Comparison of ENCODE assay signal across 18 cellular contexts in genomic region chr1:206826409-206826808, GRCh38. TPM values are rescaled to one million over a fixed set of nuclear protein-coding genes. Genes with fewer than 3 reads are reported as not detected.
DNase-seq lines count a peak whose midpoint lies in the region; ATAC-seq, FAIRE-seq and TF ChIP-seq lines count a peak whose summit lies in the region.
"Had no signal": no experiment of that assay in that cellular context is flagged by ENCODE, and none has a peak within 500 bp of the region (broad histone marks: within the 10 kb centered on the region; RNA-seq: fewer than 3 reads in every experiment).

No MANE protein-coding gene starts in this region.

- H3K9ac ChIP-seq in keratinocyte (ENCODE audit: control insufficient read depth, extremely low read depth, insufficient read depth, low read length), result no peak overlapping the region

- no peaks in the 10 kb centered on the region for H3K79me2 ChIP-seq in keratinocyte (ENCODE audit: control insufficient read depth, insufficient read depth, low read length)

- H3K27ac ChIP-seq in RWPE2 (ENCODE audit: poor library complexity, severe bottlenecking) (no peak overlapping the region), keratinocyte (ENCODE audit: control insufficient read depth, insufficient read depth, low read length) (no peak overlapping the region), gastrocnemius medialis (no peak overlapping the region), substantia nigra (ENCODE audit: low read depth, low read length, poor library complexity, severe bottlenecking) (no peak overlapping the region)

- H2AFZ ChIP-seq in keratinocyte (ENCODE audit: control insufficient read depth, low read length), result no peak overlapping the region

- H3K27me3 ChIP-seq in RWPE2 (ENCODE audit: insufficient read depth, poor library complexity, severe bottlenecking) (no peaks in the 10 kb centered on the region), keratinocyte (ENCODE audit: control insufficient read depth, extremely low read depth, insufficient read depth, low read length) (no peaks in the 10 kb centered on the region), gastrocnemius medialis (no peaks in the 10 kb centered on the region)

- ATAC-seq in RWPE2 (ENCODE audit: low read depth), result peak; percentile 73
- ATAC-seq in gastrocnemius medialis, result no peak
- ATAC-seq: activated CD4-positive, CD25-positive, alpha-beta regulatory T cell treated with anti-CD3 and anti-CD28 coated beads, Interleukin-2, amount 50 U/mL, for 24 hours; right cardiac atrium; stimulated activated naive CD8-positive, alpha-beta T cell treated with anti-CD3 and anti-CD28 coated beads, Interleukin-15, Interleukin-2, amounts not matched to agents 100 U/mL and 50 U/mL, for 24 hours had no signal

- dilution Hi-C loops in keratinocyte (cut with MboI; ENCODE audit: extremely low pct_ligation_motif_present, low sequenced_read_pairs), result no loop called here

- intact Hi-C loops in gastrocnemius medialis (cut with DNase I; ENCODE audit: low total_unique reads), result no loop called here

- H3K36me3 ChIP-seq in RWPE2 (ENCODE audit: low read depth) (no peaks in the 10 kb centered on the region), keratinocyte (ENCODE audit: control insufficient read depth in 2 of 2, extremely low read depth in 1 of 2, insufficient read depth in 2 of 2, low read length in 2 of 2) (no peaks in the 10 kb centered on the region), gastrocnemius medialis (no peaks in the 10 kb centered on the region)

- TF ChIP-seq CTCF in RWPE2 (IDR thresholded peaks at IDR 0.05; ENCODE audit: poor library complexity, severe bottlenecking) (no peak), keratinocyte (optimal IDR thresholded peaks at IDR 0.05 in 1 of 3, IDR thresholded peaks at IDR 0.05 in 1 of 3, conservative IDR thresholded peaks at IDR 0.05 in 1 of 3; ENCODE audit: extremely low read depth in 1 of 3, insufficient read depth in 2 of 3, low read length in 3 of 3) (no peak), gastrocnemius medialis (IDR thresholded peaks at IDR 0.05 in 4 of 5, conservative IDR thresholded peaks at IDR 0.05 in 1 of 5) (no peak)

- no peaks in the 10 kb centered on the region for H3K9me1 ChIP-seq in keratinocyte (ENCODE audit: control insufficient read depth, extremely low read depth, insufficient read depth, low read length)

- peaks cover 11% of the 10 kb centered on the region for H3K4me1 ChIP-seq in RWPE2 (ENCODE audit: insufficient read depth, poor library complexity, severe bottlenecking)
- H3K4me1 ChIP-seq in keratinocyte (ENCODE audit: control insufficient read depth, extremely low read depth, insufficient read depth, low read length), result peaks cover 15% of the 10 kb centered on the region
- H3K4me1 ChIP-seq in gastrocnemius medialis, result peaks cover 0 to 3% of the 10 kb centered on the region in 2 donors

- H4K20me1 ChIP-seq in keratinocyte (ENCODE audit: control insufficient read depth, extremely low read depth, insufficient read depth, low read length), result no peaks in the 10 kb centered on the region

- H3K9me3 ChIP-seq in RWPE2 (ENCODE audit: severe bottlenecking) (no peaks in the 10 kb centered on the region), keratinocyte (ENCODE audit: control insufficient read depth, low read depth, low read length) (no peaks in the 10 kb centered on the region), gastrocnemius medialis (no peaks in the 10 kb centered on the region)

- H3K4me2 ChIP-seq in keratinocyte (ENCODE audit: control insufficient read depth, extremely low read depth, insufficient read depth, low read depth, low read length), result peak overlapping the region; percentile 11

- in situ Hi-C loops in gastrocnemius medialis (cut with MboI; ENCODE audit: low sequenced_read_pairs in 4 of 4), result no loop called here

- peak; percentile 23 for FAIRE-seq in HTR-8/SVneo (lab: Jason Lieb, UNC)
- FAIRE-seq in keratinocyte (lab: Jason Lieb, UNC), result peak; percentile 46
- FAIRE-seq: kidney had no signal

- no peak overlapping the region for H3K4me3 ChIP-seq in RWPE2 (ENCODE audit: severe bottlenecking)
- H3K4me3 ChIP-seq in keratinocyte (ENCODE audit: control insufficient read depth in 2 of 3, extremely low read depth in 1 of 3, insufficient read depth in 2 of 3, low read depth in 1 of 3, low read length in 3 of 3), result no peak overlapping the region
- no peak overlapping the region for H3K4me3 ChIP-seq in gastrocnemius medialis

- DNase-seq in DMS153 (lab: John Stamatoyannopoulos, UW) (peak; percentile 91), HTR-8/SVneo (ENCODE audit: insufficient read length, low spot score) (peak; percentile 81), RWPE2 (ENCODE audit: low spot score) (no peak), keratinocyte (ENCODE audit: low read depth, low spot score) (peak; percentile 26), UCSD-AML1 (lab: John Stamatoyannopoulos, UW; ENCODE audit: unreplicated experiment) (no peak), gastrocnemius medialis (no peak), substantia nigra (lab: John Stamatoyannopoulos, UW) (no peak), SIG-M5 treated with dmso at 0.1 percent for 504 hours (lab: John Stamatoyannopoulos, UW; ENCODE audit: unreplicated experiment) (no peak)
- DNase-seq: activated T-cell treated with anti-CD3 and anti-CD28 coated beads for 4 hours; amniotic stem cell; CD4-positive, CD25-positive, alpha-beta regulatory T cell; glutamatergic neuron; Karpas-422; kidney; NCI-H524 treated with DMSO at 0.1 percent for 48 hours; right cardiac atrium; stimulated activated naive CD8-positive, alpha-beta T cell treated with anti-CD3 and anti-CD28 coated beads, Interleukin-15, Interleukin-2, amounts not matched to agents 100 U/mL and 50 U/mL, for 24 hours had no signal

- TF ChIP-seq POLR2A in gastrocnemius medialis (IDR thresholded peaks at IDR 0.05), result no peak

RNA-seq across cellular contexts. Expression of gene IL20, which starts 39.0 kb away (rescaled TPM):
- 0.67 to 5.6 TPM (median 4.7 TPM) in 3 replicates for polyA plus RNA-seq in keratinocyte
- 3.1 TPM for polyA plus RNA-seq in keratinocyte (2011; ENCODE audit: low read depth)
- polyA plus RNA-seq in keratinocyte (2011; cell fraction: cytosol; rRNA removed), result 1.2 and 3.1 TPM in 2 replicates
- polyA plus RNA-seq in keratinocyte (2011; cell fraction: nucleus; rRNA removed), result 8.0 and 9.2 TPM in 2 replicates
- 0.45 and 4.9 TPM in 2 replicates for polyA plus RNA-seq in keratinocyte (2012; ENCODE audit: low replicate concordance)
- polyA minus RNA-seq in keratinocyte, result 0.36 to 2.4 TPM (median 2.1 TPM) in 3 replicates
- polyA minus RNA-seq in keratinocyte (2011; cell fraction: cytosol; rRNA and poly(A)+ RNA removed), result 1.7 TPM
- polyA minus RNA-seq in keratinocyte (2011; cell fraction: nucleus; rRNA and poly(A)+ RNA removed), result 2.9 and 3.0 TPM in 2 replicates
- total RNA-seq in gastrocnemius medialis, result not detected
- total RNA-seq: CD4-positive, CD25-positive, alpha-beta regulatory T cell; kidney; right cardiac atrium had no signal
- polyA plus RNA-seq: CD4-positive, CD25-positive, alpha-beta regulatory T cell; right cardiac atrium had no signal

RNA-seq across cellular contexts. Expression of gene IL10, which starts 54.1 kb away (rescaled TPM):
- not detected in 3 replicates for polyA plus RNA-seq in keratinocyte
- polyA plus RNA-seq in keratinocyte (2011; ENCODE audit: low read depth), result not detected
- not detected in 2 replicates for polyA plus RNA-seq in keratinocyte (2011; cell fraction: cytosol; rRNA removed)
- polyA plus RNA-seq in keratinocyte (2011; cell fraction: nucleus; rRNA removed), result not detected in 2 replicates
- not detected in 2 replicates for polyA plus RNA-seq in keratinocyte (2012; ENCODE audit: low replicate concordance)
- polyA minus RNA-seq in keratinocyte, result not detected in 3 replicates
- polyA minus RNA-seq in keratinocyte (2011; cell fraction: cytosol; rRNA and poly(A)+ RNA removed), result not detected
- polyA minus RNA-seq in keratinocyte (2011; cell fraction: nucleus; rRNA and poly(A)+ RNA removed), result not detected in 2 replicates
- under 1 TPM; 0.26 to 0.61 (median 0.34) TPM for total RNA-seq in gastrocnemius medialis

RNA-seq across cellular contexts. Expression of gene IL19, which starts 55.8 kb away (rescaled TPM):
- polyA plus RNA-seq in keratinocyte, result not detected in 3 replicates
- not detected for polyA plus RNA-seq in keratinocyte (2011; ENCODE audit: low read depth)
- polyA plus RNA-seq in keratinocyte (2011; cell fraction: cytosol; rRNA removed), result not detected in 2 replicates
- not detected in 2 replicates for polyA plus RNA-seq in keratinocyte (2011; cell fraction: nucleus; rRNA removed)
- polyA plus RNA-seq in keratinocyte (2012; ENCODE audit: low replicate concordance), result not detected in 2 replicates
- polyA minus RNA-seq in keratinocyte, result not detected in 3 replicates
- polyA minus RNA-seq in keratinocyte (2011; cell fraction: cytosol; rRNA and poly(A)+ RNA removed), result not detected
- not detected in 2 replicates for polyA minus RNA-seq in keratinocyte (2011; cell fraction: nucleus; rRNA and poly(A)+ RNA removed)
- total RNA-seq in gastrocnemius medialis, result not detected
- total RNA-seq: CD4-positive, CD25-positive, alpha-beta regulatory T cell; right cardiac atrium had no signal
- polyA plus RNA-seq: CD4-positive, CD25-positive, alpha-beta regulatory T cell; right cardiac atrium had no signal

Comparison
In these comparisons a context has a peak if more than half of its experiments do, and no peak if none do; other contexts are left out.
1. DNase-seq: peak in DMS153 (single experiment), HTR-8/SVneo (single experiment) and keratinocyte (single experiment); none in RWPE2 (single experiment), UCSD-AML1 (single experiment), gastrocnemius medialis (0 of 2), substantia nigra (0 of 49) and SIG-M5 treated with dmso at 0.1 percent for 504 hours (single experiment).